ENCODE assay signal across 8 cellular contexts in genomic region chr3:49358217-49358883, GRCh38. TPM values are rescaled to one million over a fixed set of nuclear protein-coding genes. Genes with fewer than 3 reads are reported as not detected.
DNase-seq lines count a peak whose midpoint lies in the region; ATAC-seq and TF ChIP-seq lines count a peak whose summit lies in the region.

Gene GPX1, minus strand, starts transcription at chr3:49358353. Its CDS starts 75 bp downstream, at chr3:49358278.

- DNase-seq in GM04503 (ENCODE audit: low read depth) (peak; percentile 82), HEK293T (ENCODE audit: extremely low spot score) (peak; percentile 92), NCI-H1048 (lab: John Stamatoyannopoulos, UW) (peak; percentile 78), SKM-1 (lab: John Stamatoyannopoulos, UW; ENCODE audit: unreplicated experiment) (peak; percentile 77), glomerular endothelial cell (ENCODE audit: extremely low read depth, low read depth, low spot score) (no peak), occipital lobe (lab: John Stamatoyannopoulos, UW) (peak; percentile 89)
- DNase-seq in activated naive CD4-positive, alpha-beta T cell treated with anti-CD3 and anti-CD28 coated beads, Interleukin-2, amount 50 U/mL, for 72 hours (ENCODE audit: low spot score in 2 of 2), result peak; percentile 84 to 91

- H3K36me3 Mint-ChIP-seq in activated naive CD4-positive, alpha-beta T cell treated with anti-CD3 and anti-CD28 coated beads, Interleukin-2, amount 50 U/mL, for 72 hours, result peaks cover 19 to 39% of the 10 kb centered on the region in 2 donors

- H3K27ac ChIP-seq in temporal lobe (ENCODE audit: low read depth, low read length), result peak within 1 kb of the TSS; percentile 46

- no peaks in the 10 kb centered on the region for H3K9me3 Mint-ChIP-seq in activated naive CD4-positive, alpha-beta T cell treated with anti-CD3 and anti-CD28 coated beads, Interleukin-2, amount 50 U/mL, for 72 hours

- CTCF ChIA-PET in HEK293T (lab: Yijun Ruan, JAX), result interaction anchor here (0.5 to 0.8 kb wide), 2 partner anchors 19 to 51 kb away, joined by 3 to 5 read pairs; partner anchors contain the start of gene USP4

- POLR2A ChIA-PET in HEK293T (lab: Yijun Ruan, JAX), result interaction anchor here (0.8 to 4.8 kb wide), 4 partner anchors 19 to 266 kb away, joined by 3 to 42 read pairs (median 8); partner anchors contain the start of gene USP4

- peak within 1 kb of the TSS; percentile 90 to 97 for H3K27ac Mint-ChIP-seq in activated naive CD4-positive, alpha-beta T cell treated with anti-CD3 and anti-CD28 coated beads, Interleukin-2, amount 50 U/mL, for 72 hours

- ATAC-seq in activated naive CD4-positive, alpha-beta T cell treated with anti-CD3 and anti-CD28 coated beads, Interleukin-2, amount 50 U/mL, for 72 hours, result peak; percentile 87 to 90

TF ChIP-seq in HEK293T, 16 proteins besides CTCF, POLR2A, EP300 and RAD21:
- TF ChIP-seq ARNT (IDR thresholded peaks at IDR 0.05) (no peak), CTBP1 (IDR thresholded peaks at IDR 0.05; ENCODE audit: borderline replicate concordance) (0 out of 2 replicates have a peak, but pooled peaks have one; percentile 11), FOXM1 (IDR thresholded peaks at IDR 0.05; ENCODE audit: borderline replicate concordance) (0 out of 2 replicates have a peak, but pooled peaks have one; percentile 25), FOXA1 (IDR thresholded peaks at IDR 0.05) (no peak), FOXK2 (IDR thresholded peaks at IDR 0.05) (no peak), SP1 (IDR thresholded peaks at IDR 0.05) (no peak), TARDBP (IDR thresholded peaks at IDR 0.05) (no peak), L3MBTL2 (conservative IDR thresholded peaks at IDR 0.05) (peak; percentile 88), HDGF (IDR thresholded peaks at IDR 0.05; ENCODE audit: borderline replicate concordance) (peak; percentile 81; the same call in 1 of the 2 replicates), ELF4 (IDR thresholded peaks at IDR 0.05) (peak; percentile 75)

RNA-seq across cellular contexts. Expression of gene GPX1, which starts in this region (rescaled TPM):
- 100 to 1,000 TPM; 180 to 264 TPM for total RNA-seq in activated naive CD4-positive, alpha-beta T cell treated with anti-CD3 and anti-CD28 coated beads, Interleukin-2, amount 50 U/mL, for 72 hours
- total RNA-seq in glomerular endothelial cell (607 and 731 TPM in 2 replicates), occipital lobe (57.6 TPM), temporal lobe (44.7 TPM)
